In genomic region chr19:16614941-16615340, GRCh38 we compare ENCODE assay signal across 14 cellular contexts. TPM values are rescaled to one million over a fixed set of nuclear protein-coding genes. Genes with fewer than 3 reads are reported as not detected.
A peak's percentile ranks its signal among the peaks of the same experiment; 100 is the strongest.
DNase-seq lines count a peak whose midpoint lies in the region; ATAC-seq, FAIRE-seq and TF ChIP-seq lines count a peak whose summit lies in the region.
"Had no signal": no experiment of that assay in that cellular context is flagged by ENCODE, and none has a peak within 500 bp of the region (broad histone marks: within the 10 kb centered on the region; RNA-seq: fewer than 3 reads in every experiment).

No MANE protein-coding gene starts in this region.

- no peaks in the 10 kb centered on the region for H3K9me3 ChIP-seq in PC-3 (ENCODE audit: low read length)
- no peaks in the 10 kb centered on the region for H3K9me3 ChIP-seq in osteoblast (ENCODE audit: low read depth, low read length)
- H3K9me3 ChIP-seq: transverse colon had no signal

- H2AFZ ChIP-seq in PC-3 (ENCODE audit: low read length) (no peak overlapping the region), osteoblast (ENCODE audit: low read length) (no peak overlapping the region)

- peak overlapping the region; percentile 67 for H3K27ac Mint-ChIP-seq in activated CD4-positive, alpha-beta T cell treated with anti-CD3 and anti-CD28 coated beads, Interleukin-2, amount 10 ng/mL, durations not matched to agents 7 days and 5 days
- H3K27ac Mint-ChIP-seq in chondrocyte (ENCODE audit: unreplicated experiment), result peak overlapping the region; percentile 17

- ATAC-seq in PC-3, result no peak
- no peak for ATAC-seq in GM19397 (IDR thresholded peaks at IDR 0.05; ENCODE audit: unreplicated experiment)
- ATAC-seq: HepG2 had no signal

- intact Hi-C loops in PC-3 (cut with micrococcal nuclease), result no loop called here

- TF ChIP-seq CTCF in PC-3 (conservative IDR thresholded peaks at IDR 0.05; ENCODE audit: low read depth, low read length), result no peak
- TF ChIP-seq CTCF in chondrocyte (IDR thresholded peaks at IDR 0.05), result no peak
- TF ChIP-seq CTCF in osteoblast (IDR thresholded peaks at IDR 0.05; ENCODE audit: extremely low read depth, low read depth, low read length), result no peak

- no peaks in the 10 kb centered on the region for H3K9me2 ChIP-seq in PC-3 (replicated peaks; ENCODE audit: low read length)

- POLR2A ChIA-PET in activated CD4-positive, alpha-beta T cell treated with anti-CD3 and anti-CD28 coated beads, Interleukin-2, amount 10 ng/mL, durations not matched to agents 7 days and 5 days (lab: Charles Lee), result no interaction called here
- POLR2A ChIA-PET in PC-3 (lab: Charles Lee; ENCODE audit: unreplicated experiment), result no interaction called here

- H3K36me3 Mint-ChIP-seq in activated CD4-positive, alpha-beta T cell treated with anti-CD3 and anti-CD28 coated beads, Interleukin-2, amount 10 ng/mL, durations not matched to agents 7 days and 5 days (ENCODE audit: low read depth), result no peaks in the 10 kb centered on the region
- no peaks in the 10 kb centered on the region for H3K36me3 Mint-ChIP-seq in chondrocyte (ENCODE audit: low read depth)

- H4K20me1 ChIP-seq in PC-3 (ENCODE audit: low read length) (peaks cover 93% of the 10 kb centered on the region), osteoblast (ENCODE audit: insufficient read depth, low read length) (peaks cover 93% of the 10 kb centered on the region)

- no peaks in the 10 kb centered on the region for H3K9me3 Mint-ChIP-seq in activated CD4-positive, alpha-beta T cell treated with anti-CD3 and anti-CD28 coated beads, Interleukin-2, amount 10 ng/mL, durations not matched to agents 7 days and 5 days
- no peaks in the 10 kb centered on the region for H3K9me3 Mint-ChIP-seq in chondrocyte (ENCODE audit: low read depth)

- H3K27me3 ChIP-seq in PC-3 (ENCODE audit: low read length) (no peaks in the 10 kb centered on the region), osteoblast (ENCODE audit: insufficient read depth, low read length) (no peaks in the 10 kb centered on the region)
- H3K27me3 ChIP-seq: transverse colon had no signal

- CTCF ChIA-PET in activated CD4-positive, alpha-beta T cell treated with anti-CD3 and anti-CD28 coated beads, Interleukin-2, amount 10 ng/mL, durations not matched to agents 7 days and 5 days (lab: Charles Lee), result interaction anchor here (1.0 to 1.5 kb wide), 5 partner anchors 10 to 16 kb away, joined by 3 to 7 read pairs (median 3); no protein-coding TSS in a partner anchor
- CTCF ChIA-PET in PC-3 (lab: Charles Lee), result no interaction called here

- H3K4me1 Mint-ChIP-seq in activated CD4-positive, alpha-beta T cell treated with anti-CD3 and anti-CD28 coated beads, Interleukin-2, amount 10 ng/mL, durations not matched to agents 7 days and 5 days, result peaks cover 68% of the 10 kb centered on the region
- H3K4me1 Mint-ChIP-seq in chondrocyte (ENCODE audit: low read depth), result peaks cover 49% of the 10 kb centered on the region

- no peak overlapping the region for H3K4me2 ChIP-seq in PC-3 (ENCODE audit: low read length)
- no peak overlapping the region for H3K4me2 ChIP-seq in osteoblast (ENCODE audit: insufficient read depth, low read length)

- H3K79me2 ChIP-seq in PC-3 (ENCODE audit: low read length), result peaks cover 100% of the 10 kb centered on the region
- H3K79me2 ChIP-seq in osteoblast (ENCODE audit: insufficient read depth, low read length), result peaks cover 99% of the 10 kb centered on the region

- H3K36me3 ChIP-seq in PC-3 (ENCODE audit: low read depth, low read length) (no peaks in the 10 kb centered on the region), osteoblast (ENCODE audit: insufficient read depth, low read length) (no peaks in the 10 kb centered on the region)
- H3K36me3 ChIP-seq: transverse colon had no signal

- no peak for FAIRE-seq in frontal cortex (lab: Jason Lieb, UNC)
- FAIRE-seq: HepG2 had no signal

- H3F3A ChIP-seq in PC-3 (ENCODE audit: low read length, unreplicated experiment), result no peaks in the 10 kb centered on the region

- BruUV-seq in PC-3 (replicated peaks; lab: Mats Ljungman, UMichigan), result no TSS peak

- H3K27ac ChIP-seq in PC-3 (ENCODE audit: low read length) (no peak overlapping the region), osteoblast (ENCODE audit: low read depth, low read length) (no peak overlapping the region)
- H3K27ac ChIP-seq: transverse colon had no signal

- H3K4me3 Mint-ChIP-seq in activated CD4-positive, alpha-beta T cell treated with anti-CD3 and anti-CD28 coated beads, Interleukin-2, amount 10 ng/mL, durations not matched to agents 7 days and 5 days, result no peak overlapping the region
- no peak overlapping the region for H3K4me3 Mint-ChIP-seq in chondrocyte (ENCODE audit: unreplicated experiment)

- H3K4me1 ChIP-seq in PC-3 (ENCODE audit: insufficient read depth, low read length) (peaks cover 6% of the 10 kb centered on the region; the same call in 1 of the 2 replicates), osteoblast (ENCODE audit: insufficient read depth, low read length) (peaks cover 9% of the 10 kb centered on the region)

- DNase-seq in activated CD4-positive, alpha-beta T cell treated with anti-CD3 and anti-CD28 coated beads, Interleukin-2, amount 10 ng/mL, durations not matched to agents 7 days and 5 days, result no peak
- DNase-seq in activated CD4-positive, alpha-beta T cell treated with anti-CD3 and anti-CD28 coated beads, Interleukin-2, amount 50 U/mL, for 48 hours, result no peak
- DNase-seq in PC-3 (peak; percentile 36), chondrocyte (ENCODE audit: low spot score) (no peak), osteoblast (ENCODE audit: insufficient read length, low spot score, missing footprints) (peak; percentile 38), frontal cortex (ENCODE audit: low spot score in 2 of 2) (no peak), activated gamma-delta T cell treated with Interleukin-2 at 50 U/mL for 16 hours (no peak)
- DNase-seq: amygdala, cortex of kidney, DMS53, SW 1271, transverse colon had no signal

- H3K9ac ChIP-seq in PC-3 (ENCODE audit: low read length), result no peak overlapping the region

- H3K4me3 ChIP-seq in PC-3 (ENCODE audit: low read length) (no peak overlapping the region), osteoblast (ENCODE audit: insufficient read depth, low read length) (no peak overlapping the region)
- H3K4me3 ChIP-seq: transverse colon had no signal

- no peaks in the 10 kb centered on the region for H3K27me3 Mint-ChIP-seq in activated CD4-positive, alpha-beta T cell treated with anti-CD3 and anti-CD28 coated beads, Interleukin-2, amount 10 ng/mL, durations not matched to agents 7 days and 5 days
- no peaks in the 10 kb centered on the region for H3K27me3 Mint-ChIP-seq in chondrocyte (ENCODE audit: low read depth)

RNA-seq across cellular contexts. Expression of gene MED26, which starts 13.1 kb away (rescaled TPM):
- total RNA-seq in activated CD4-positive, alpha-beta T cell treated with anti-CD3 and anti-CD28 coated beads, Interleukin-2, amount 10 ng/mL, durations not matched to agents 7 days and 5 days, result 10 to 100 TPM; 14.6 to 15.6 TPM
- total RNA-seq in PC-3 (2014; rRNA removed), result 17.5 and 17.7 TPM in 2 replicates
- 8.7 to 10.6 TPM (median 8.8 TPM) in 3 replicates for total RNA-seq in chondrocyte
- total RNA-seq in osteoblast, result 5.8 and 6.5 TPM in 2 replicates
- 3.7 TPM for total RNA-seq in frontal cortex

RNA-seq across cellular contexts. Expression of gene SLC35E1, which starts 42.7 kb away (rescaled TPM):
- 10 to 100 TPM; 40.6 to 43.1 TPM for total RNA-seq in activated CD4-positive, alpha-beta T cell treated with anti-CD3 and anti-CD28 coated beads, Interleukin-2, amount 10 ng/mL, durations not matched to agents 7 days and 5 days
- total RNA-seq in PC-3 (2014; rRNA removed) (52.6 and 62.3 TPM in 2 replicates), chondrocyte (68.1 to 70.0 TPM (median 69.2 TPM) in 3 replicates), osteoblast (38.0 and 41.5 TPM in 2 replicates), frontal cortex (22.8 TPM)

RNA-seq across cellular contexts. Expression of gene SMIM7, which starts 45.0 kb away (rescaled TPM):
- total RNA-seq in activated CD4-positive, alpha-beta T cell treated with anti-CD3 and anti-CD28 coated beads, Interleukin-2, amount 10 ng/mL, durations not matched to agents 7 days and 5 days, result 10 to 100 TPM; 58.4 to 59.6 TPM
- 62.0 and 74.1 TPM in 2 replicates for total RNA-seq in PC-3 (2014; rRNA removed)
- 42.5 to 52.0 TPM (median 47.7 TPM) in 3 replicates for total RNA-seq in chondrocyte
- 57.8 and 60.1 TPM in 2 replicates for total RNA-seq in osteoblast
- total RNA-seq in frontal cortex, result 41.6 TPM

RNA-seq across cellular contexts. Expression of gene TMEM38A, which starts 46.0 kb away (rescaled TPM):
- 1 to 10 TPM; 1.1 to 1.7 TPM for total RNA-seq in activated CD4-positive, alpha-beta T cell treated with anti-CD3 and anti-CD28 coated beads, Interleukin-2, amount 10 ng/mL, durations not matched to agents 7 days and 5 days
- total RNA-seq in PC-3 (2014; rRNA removed) (11.0 and 13.3 TPM in 2 replicates), chondrocyte (3.1 to 3.7 TPM (median 3.7 TPM) in 3 replicates), osteoblast (2.4 and 2.5 TPM in 2 replicates), frontal cortex (8.6 TPM)

Comparison
In these comparisons a context has a peak if more than half of its experiments do, and no peak if none do; other contexts are left out.
1. DNase-seq: peak in PC-3 (single experiment) and osteoblast (single experiment); none in activated CD4-positive, alpha-beta T cell treated with anti-CD3 and anti-CD28 coated beads, Interleukin-2, amount 10 ng/mL, durations not matched to agents 7 days and 5 days (single experiment), activated CD4-positive, alpha-beta T cell treated with anti-CD3 and anti-CD28 coated beads, Interleukin-2, amount 50 U/mL, for 48 hours (0 of 2), chondrocyte (single experiment), frontal cortex (0 of 2) and activated gamma-delta T cell treated with Interleukin-2 at 50 U/mL for 16 hours (single experiment).